Comparison of ENCODE assay signal across 8 cellular contexts in the genomic region with DNA sequence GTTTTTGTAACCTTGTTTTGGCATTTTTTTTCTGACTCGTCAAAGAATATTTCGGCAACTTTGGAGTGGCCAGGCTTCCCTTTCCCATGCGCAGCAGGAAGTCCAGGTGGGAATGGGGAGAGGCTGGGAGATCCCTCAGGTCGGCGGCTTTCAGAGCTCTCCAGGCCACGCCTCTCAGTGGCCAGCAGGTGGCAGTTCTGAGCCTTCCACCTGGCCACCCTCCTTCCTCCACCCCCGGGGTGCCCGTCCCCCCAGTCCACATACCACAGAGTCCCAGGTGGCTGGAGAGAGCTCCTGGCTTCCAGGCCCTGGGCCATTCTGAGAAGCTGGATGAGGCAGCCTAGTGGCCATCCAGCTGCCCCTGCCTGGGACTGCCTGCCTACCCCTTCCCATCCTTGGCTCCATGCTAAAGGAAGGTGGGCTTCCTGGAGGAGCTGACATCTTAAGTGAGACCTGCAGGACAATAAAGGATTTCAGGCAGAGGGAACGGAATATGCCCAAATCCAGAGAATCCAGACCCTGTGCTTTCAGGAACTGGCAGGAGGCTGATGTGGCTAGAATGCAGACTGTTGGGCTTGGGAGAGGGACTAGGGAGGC. TPM values are rescaled to one million over a fixed set of nuclear protein-coding genes. Genes with fewer than 3 reads are reported as not detected.
DNase-seq lines count a peak whose midpoint lies in the region; ATAC-seq lines count a peak whose summit lies in the region.

No MANE protein-coding gene starts in this region.

- DNase-seq in DMS53 (lab: John Stamatoyannopoulos, UW) (peak; percentile 40), DMS53 treated with DMSO at 0.1 percent for 48 hours (lab: John Stamatoyannopoulos, UW; ENCODE audit: unreplicated experiment) (no peak), NCI-H2227 treated with DMSO at 0.1 percent for 48 hours (lab: John Stamatoyannopoulos, UW) (peak; percentile 53), left kidney (ENCODE audit: low read depth, low spot score) (peak; percentile 79), COLO829 (ENCODE audit: low spot score) (no peak), HPDE6-E6E7 (ENCODE audit: extremely low spot score) (no peak), hepatic stellate cell (ENCODE audit: low spot score) (no peak)
- DNase-seq in activated naive CD8-positive, alpha-beta T cell treated with anti-CD3 and anti-CD28 coated beads, Interleukin-2, amount 10 ng/mL, durations not matched to agents 7 days and 5 days: peak; percentile 63

- no peaks in the 10 kb centered on the region for H3K36me3 Mint-ChIP-seq in activated naive CD8-positive, alpha-beta T cell treated with anti-CD3 and anti-CD28 coated beads, Interleukin-2, amount 10 ng/mL, durations not matched to agents 7 days and 5 days

- H3K27ac Mint-ChIP-seq in activated naive CD8-positive, alpha-beta T cell treated with anti-CD3 and anti-CD28 coated beads, Interleukin-2, amount 10 ng/mL, durations not matched to agents 7 days and 5 days: no peak overlapping the region

- no peaks in the 10 kb centered on the region for H3K27me3 Mint-ChIP-seq in activated naive CD8-positive, alpha-beta T cell treated with anti-CD3 and anti-CD28 coated beads, Interleukin-2, amount 10 ng/mL, durations not matched to agents 7 days and 5 days

- peaks cover 4% of the 10 kb centered on the region for H3K4me1 Mint-ChIP-seq in activated naive CD8-positive, alpha-beta T cell treated with anti-CD3 and anti-CD28 coated beads, Interleukin-2, amount 10 ng/mL, durations not matched to agents 7 days and 5 days

- peak; percentile 70 for ATAC-seq in activated naive CD8-positive, alpha-beta T cell treated with anti-CD3 and anti-CD28 coated beads, Interleukin-2, amount 10 ng/mL, durations not matched to agents 7 days and 5 days (ENCODE audit: low read depth)

- H3K4me3 Mint-ChIP-seq in activated naive CD8-positive, alpha-beta T cell treated with anti-CD3 and anti-CD28 coated beads, Interleukin-2, amount 10 ng/mL, durations not matched to agents 7 days and 5 days: no peak overlapping the region

- H3K9me3 Mint-ChIP-seq in activated naive CD8-positive, alpha-beta T cell treated with anti-CD3 and anti-CD28 coated beads, Interleukin-2, amount 10 ng/mL, durations not matched to agents 7 days and 5 days: no peaks in the 10 kb centered on the region

- POLR2A ChIA-PET in activated naive CD8-positive, alpha-beta T cell treated with anti-CD3 and anti-CD28 coated beads, Interleukin-2, amount 10 ng/mL, durations not matched to agents 7 days and 5 days (lab: Charles Lee): interaction anchor here (1.3 to 1.7 kb wide), 2 partner anchors 15 to 29 kb away, joined by 3 to 5 read pairs; no protein-coding TSS in a partner anchor

RNA-seq across cellular contexts. Expression of gene CCNE1, which starts 46.3 kb away (rescaled TPM):
- 10 to 100 TPM; 20.3 to 23.5 TPM for total RNA-seq in activated naive CD8-positive, alpha-beta T cell treated with anti-CD3 and anti-CD28 coated beads, Interleukin-2, amount 10 ng/mL, durations not matched to agents 7 days and 5 days

Comparison
In these comparisons a context has a peak if more than half of its experiments do, and no peak if none do; other contexts are left out.
1. DNase-seq: peak in DMS53 (single experiment), NCI-H2227 treated with DMSO at 0.1 percent for 48 hours (single experiment), activated naive CD8-positive, alpha-beta T cell treated with anti-CD3 and anti-CD28 coated beads, Interleukin-2, amount 10 ng/mL, durations not matched to agents 7 days and 5 days (single experiment) and left kidney (single experiment); none in DMS53 treated with DMSO at 0.1 percent for 48 hours (single experiment), COLO829 (single experiment), HPDE6-E6E7 (single experiment) and hepatic stellate cell (single experiment).